1 cellular context compared by ENCODE assay signal in genomic region chr18:3245853-3246635, GRCh38.
A peak's percentile ranks its signal among the peaks of the same experiment; 100 is the strongest.
TF ChIP-seq lines count a peak whose summit lies in the region.

No MANE protein-coding gene starts in this region.

TF ChIP-seq in HepG2, 621 proteins besides CTCF, POLR2A, EP300 and RAD21 (continued from another document and continues in another):
- TF ChIP-seq NR2F6 (IDR thresholded peaks at IDR 0.05) (peak; percentile 27; the same call in 1 of the 2 replicates), NR2F6 (CRISPR knock-in tag; IDR thresholded peaks at IDR 0.05) (no peak; the same call in 1 of the 2 replicates), SALL1 (CRISPR knock-in tag; IDR thresholded peaks at IDR 0.05) (peak; percentile 85), YEATS4 (CRISPR knock-in tag; IDR thresholded peaks at IDR 0.05; ENCODE audit: borderline replicate concordance) (0 out of 2 replicates have a peak, but pooled peaks have one; percentile 23), KDM5B (CRISPR knock-in tag; IDR thresholded peaks at IDR 0.05; ENCODE audit: borderline replicate concordance) (peak; percentile 33; the same call in 1 of the 2 replicates), NFKBIZ (CRISPR knock-in tag; IDR thresholded peaks at IDR 0.05) (no peak), NR1H2 (CRISPR knock-in tag; IDR thresholded peaks at IDR 0.05; ENCODE audit: borderline replicate concordance, low read depth) (no peak), ZNF280D (CRISPR knock-in tag; IDR thresholded peaks at IDR 0.05) (peak; percentile 49; the same call in 1 of the 2 replicates), TEAD2 (CRISPR knock-in tag; IDR thresholded peaks at IDR 0.05) (no peak), GATAD2A (CRISPR knock-in tag; IDR thresholded peaks at IDR 0.05) (peak; percentile 85), BCL3 (CRISPR knock-in tag; IDR thresholded peaks at IDR 0.05) (peak; percentile 53; the same call in 1 of the 2 replicates), ATF5 (CRISPR knock-in tag; IDR thresholded peaks at IDR 0.05; ENCODE audit: low read depth) (no peak), ZSCAN22 (CRISPR knock-in tag; IDR thresholded peaks at IDR 0.05) (0 out of 2 replicates have a peak, but pooled peaks have one; percentile 42), ZNF343 (CRISPR knock-in tag; IDR thresholded peaks at IDR 0.05) (0 out of 2 replicates have a peak, but pooled peaks have one; percentile 66), FOSL2 (CRISPR knock-in tag; IDR thresholded peaks at IDR 0.05) (peak; percentile 49), FOXK2 (IDR thresholded peaks at IDR 0.05) (no peak), IRX3 (CRISPR knock-in tag; IDR thresholded peaks at IDR 0.05; ENCODE audit: borderline replicate concordance, low read depth) (no peak), TFE3 (CRISPR knock-in tag; IDR thresholded peaks at IDR 0.05) (no peak), HNF1B (CRISPR knock-in tag; IDR thresholded peaks at IDR 0.05) (peak; percentile 74), HOXD1 (CRISPR knock-in tag; IDR thresholded peaks at IDR 0.05) (no peak), ZNF598 (CRISPR knock-in tag; IDR thresholded peaks at IDR 0.05; ENCODE audit: borderline replicate concordance) (peak; percentile 82; the same call in 1 of the 2 replicates), RXRB (CRISPR knock-in tag; IDR thresholded peaks at IDR 0.05; ENCODE audit: borderline replicate concordance) (0 out of 2 replicates have a peak, but pooled peaks have one; percentile 40), FOXK1 (CRISPR knock-in tag; IDR thresholded peaks at IDR 0.05; ENCODE audit: borderline replicate concordance, low read depth) (peak; percentile 1; the same call in 1 of the 2 replicates), SP4 (CRISPR knock-in tag; IDR thresholded peaks at IDR 0.05) (peak; percentile 45; the same call in 1 of the 2 replicates), MLX (CRISPR knock-in tag; IDR thresholded peaks at IDR 0.05) (no peak; the same call in 1 of the 2 replicates), CSRNP1 (CRISPR knock-in tag; IDR thresholded peaks at IDR 0.05) (peak; percentile 71; the same call in 1 of the 2 replicates), FOXA1 (IDR thresholded peaks at IDR 0.05) (no peak), FOXA1 (CRISPR knock-in tag; IDR thresholded peaks at IDR 0.05) (0 out of 2 replicates have a peak, but pooled peaks have one; percentile 28), ZNF33B (CRISPR knock-in tag; IDR thresholded peaks at IDR 0.05) (0 out of 2 replicates have a peak, but pooled peaks have one; percentile 67), FOXA3 (CRISPR knock-in tag; IDR thresholded peaks at IDR 0.05) (peak; percentile 56; the same call in 1 of the 2 replicates), ZNF121 (CRISPR knock-in tag; IDR thresholded peaks at IDR 0.05) (peak; percentile 97), KDM6A (CRISPR knock-in tag; IDR thresholded peaks at IDR 0.05; ENCODE audit: low read depth) (no peak), ZNF574 (CRISPR knock-in tag; IDR thresholded peaks at IDR 0.05) (peak; percentile 57), ZNF691 (CRISPR knock-in tag; IDR thresholded peaks at IDR 0.05; ENCODE audit: borderline replicate concordance, low read depth) (peak; percentile 66; the same call in 1 of the 2 replicates), ZNF687 (CRISPR knock-in tag; IDR thresholded peaks at IDR 0.05) (peak; percentile 84), ZKSCAN5 (CRISPR knock-in tag; IDR thresholded peaks at IDR 0.05) (peak; percentile 17; the same call in 1 of the 2 replicates), ZBTB37 (CRISPR knock-in tag; IDR thresholded peaks at IDR 0.05) (peak; percentile 56; the same call in 1 of the 2 replicates), MED1 (CRISPR knock-in tag; IDR thresholded peaks at IDR 0.05) (peak; percentile 81), MEIS2 (CRISPR knock-in tag; IDR thresholded peaks at IDR 0.05) (peak; percentile 62; the same call in 1 of the 2 replicates)
